In the genomic region with DNA sequence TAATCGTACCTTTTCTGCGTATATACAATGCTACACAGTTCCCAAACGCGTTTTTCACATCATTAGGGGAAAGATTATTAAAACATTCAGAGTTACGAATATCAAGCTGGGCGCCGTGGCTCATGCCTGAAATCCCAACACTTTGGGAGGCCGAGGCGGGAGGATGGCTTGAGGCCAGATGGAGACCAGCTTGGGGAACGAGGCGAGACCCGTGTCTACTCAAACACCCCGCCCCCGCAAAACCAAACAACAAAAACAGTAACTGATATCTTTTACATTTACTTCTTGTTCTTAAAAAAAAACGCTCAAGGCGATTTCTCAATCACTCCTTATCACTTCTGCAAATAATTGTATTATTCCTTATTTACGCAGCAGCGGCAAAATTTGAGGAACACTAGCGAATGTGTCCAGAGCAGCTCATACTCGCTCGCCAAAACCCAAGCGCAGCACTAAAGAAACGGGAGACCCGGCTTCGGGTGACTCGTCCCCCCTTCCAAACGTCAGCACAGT, we compare ENCODE assay signal across 8 cellular contexts. TPM values are rescaled to one million over a fixed set of nuclear protein-coding genes. Genes with fewer than 3 reads are reported as not detected.
DNase-seq lines count a peak whose midpoint lies in the region; ATAC-seq and TF ChIP-seq lines count a peak whose summit lies in the region.

No MANE protein-coding gene starts in this region.

- peak; percentile 22 for DNase-seq in WERI-Rb-1
- peak; percentile 49 for DNase-seq in Right ventricle myocardium superior
- DNase-seq in sigmoid colon: no peak
- no peak for DNase-seq in NCI-H69 (lab: John Stamatoyannopoulos, UW)
- no peak for DNase-seq in activated CD4-positive, alpha-beta T cell treated with anti-CD3 and anti-CD28 coated beads for 4 hours
- no peak for DNase-seq in inferior parietal cortex (ENCODE audit: extremely low spot score)
- no peak for DNase-seq in kidney glomerular epithelial cell (lab: John Stamatoyannopoulos, UW)

- H3K36me3 ChIP-seq in WERI-Rb-1 (peaks cover 28% of the 10 kb centered on the region), sigmoid colon (peaks cover 3 to 25% (median 13%) of the 10 kb centered on the region in 4 donors)

- no peaks in the 10 kb centered on the region for H3K9me3 ChIP-seq in WERI-Rb-1 (ENCODE audit: severe bottlenecking)
- no peaks in the 10 kb centered on the region for H3K9me3 ChIP-seq in sigmoid colon

- no peak for TF ChIP-seq CTCF in WERI-Rb-1 (IDR thresholded peaks at IDR 0.05; ENCODE audit: low read depth, low read length)
- no peak for TF ChIP-seq CTCF in sigmoid colon (IDR thresholded peaks at IDR 0.05)

- peaks cover 0 to 30% (median 17%) of the 10 kb centered on the region in 4 donors for H3K4me1 ChIP-seq in sigmoid colon

- TF ChIP-seq POLR2A in sigmoid colon (IDR thresholded peaks at IDR 0.05): no peak

- H3K27me3 ChIP-seq in WERI-Rb-1 (ENCODE audit: insufficient read depth, low read depth, severe bottlenecking) (no peaks in the 10 kb centered on the region), sigmoid colon (no peaks in the 10 kb centered on the region)

- intact Hi-C loops in Right ventricle myocardium superior (cut with DNase I): loop anchor here (10.0 kb wide), 1 partner anchor 101 kb away; the partner anchor contains the start of gene PCNP
- intact Hi-C loops in sigmoid colon (cut with DNase I): loop anchor here (2.0 to 10.0 kb wide), 5 partner anchors 49 to 971 kb away; partner anchors contain the start of genes CEP97, NFKBIZ, PCNP and SENP7

- no peak for ATAC-seq in Right ventricle myocardium superior (ENCODE audit: poor library complexity)

- H3K27ac ChIP-seq in WERI-Rb-1 (peak overlapping the region; percentile 79), sigmoid colon (peak overlapping the region; percentile 96 to 99 (median 98))

- no peak for TF ChIP-seq EP300 in sigmoid colon (IDR thresholded peaks at IDR 0.05)

- H3K4me3 ChIP-seq in GM08714 (ENCODE audit: low read length): peak overlapping the region; percentile 97
- peak overlapping the region; percentile 74 for H3K4me3 ChIP-seq in WERI-Rb-1 (ENCODE audit: low read depth, low read length)
- H3K4me3 ChIP-seq in sigmoid colon: peak overlapping the region; percentile 86 to 98 (median 93)

- 4 to 10% methylated on average over 27 of the region's 27 CpGs for WGBS in sigmoid colon, 2 donors

RNA-seq across cellular contexts. Expression of gene ZBTB11, which starts 1.2 kb away (rescaled TPM):
- total RNA-seq in Right ventricle myocardium superior (9.8 TPM), sigmoid colon (10 to 100 TPM; 18.6 to 24.4 (median 21.5) TPM)
- polyA plus RNA-seq in sigmoid colon: 1 to 10 TPM; 3.0 to 7.1 (median 3.5) TPM

RNA-seq across cellular contexts. Expression of gene RPL24, which starts 10.8 kb away (rescaled TPM):
- total RNA-seq in Right ventricle myocardium superior: 765 TPM
- total RNA-seq in sigmoid colon: 1,000 to 10,000 TPM; 1,731 to 3,301 (median 2,222) TPM
- polyA plus RNA-seq in sigmoid colon: 1,000 to 10,000 TPM; 1,942 to 3,503 (median 2,378) TPM

RNA-seq across cellular contexts. Expression of gene CEP97, which starts 48.6 kb away (rescaled TPM):
- total RNA-seq in Right ventricle myocardium superior (6.2 TPM), sigmoid colon (10 to 100 TPM in 2 of 4 donors, 1 to 10 TPM in 2; 9.0 to 11.1 (median 10.3) TPM)
- polyA plus RNA-seq in sigmoid colon: 1 to 10 TPM in 2 of 3 donors, under 1 TPM in 1; 0.69 to 2.2 (median 1.8) TPM

Comparison
In these comparisons a context has a peak if more than half of its experiments do, and no peak if none do; other contexts are left out.
1. DNase-seq: peak in WERI-Rb-1 (single experiment) and Right ventricle myocardium superior (single experiment); none in sigmoid colon (single experiment), NCI-H69 (single experiment), activated CD4-positive, alpha-beta T cell treated with anti-CD3 and anti-CD28 coated beads for 4 hours (0 of 2), inferior parietal cortex (single experiment) and kidney glomerular epithelial cell (single experiment).
2. Peak in every context shown above with its lines, with median percentiles within 50 percentile points of each other: H3K4me3 ChIP-seq.